20 cellular contexts compared by ENCODE assay signal in the genomic region with DNA sequence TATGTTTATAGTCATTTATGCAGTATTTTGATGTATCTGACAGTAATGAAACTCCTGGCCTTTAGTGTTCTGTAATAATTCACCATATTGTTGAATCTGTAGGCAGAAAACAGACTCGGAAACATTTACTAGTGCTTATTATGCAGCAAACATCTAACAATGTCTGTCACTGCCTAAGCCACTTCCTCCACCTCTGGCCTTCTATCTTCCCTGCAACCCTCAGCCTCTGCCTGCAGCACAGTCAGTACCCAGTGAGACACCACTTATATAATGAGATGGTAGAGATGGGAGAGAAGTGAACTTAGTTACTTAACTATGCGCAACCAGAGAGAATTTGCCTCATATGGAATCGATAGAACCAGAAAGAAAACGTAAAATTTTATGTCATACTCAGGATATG.
DNase-seq lines count a peak whose midpoint lies in the region; FAIRE-seq lines count a peak whose summit lies in the region.
"Had no signal": no experiment of that assay in that cellular context is flagged by ENCODE, and none has a peak within 500 bp of the region (broad histone marks: within the 10 kb centered on the region; RNA-seq: fewer than 3 reads in every experiment).

No MANE protein-coding gene starts in this region.

- no peak overlapping the region for H3K4me2 ChIP-seq in trophoblast cell (ENCODE audit: low read length)

- no peak overlapping the region for H4K12ac ChIP-seq in trophoblast cell (ENCODE audit: low read depth, low read length)

- peaks cover 11% of the 10 kb centered on the region for H3K4me1 Mint-ChIP-seq in activated naive CD8-positive, alpha-beta T cell treated with anti-CD3 and anti-CD28 coated beads for 36 hours
- no peaks in the 10 kb centered on the region for H3K4me1 Mint-ChIP-seq in activated naive CD4-positive, alpha-beta T cell treated with anti-CD3 and anti-CD28 coated beads for 36 hours (ENCODE audit: low read depth)
- H3K4me1 Mint-ChIP-seq: B cell had no signal

- H3K14ac ChIP-seq in trophoblast cell (ENCODE audit: low read length), result no peak overlapping the region

- H2BK12ac ChIP-seq in trophoblast cell (ENCODE audit: low read length), result peak overlapping the region; percentile 62

- H2AFZ ChIP-seq in trophoblast cell (ENCODE audit: insufficient read depth, low read length, poor library complexity), result no peak overlapping the region

- no peak overlapping the region for H3K18ac ChIP-seq in trophoblast cell (ENCODE audit: low read length)

- H3K27ac ChIP-seq in mesodermal cell (ENCODE audit: low read depth, low read length, severe bottlenecking), result peak overlapping the region; percentile 45
- H3K27ac ChIP-seq in trophoblast cell (ENCODE audit: low read depth, low read length), result peak overlapping the region; percentile 41
- H3K27ac ChIP-seq in small intestine (ENCODE audit: low read depth in 1 of 2, low read length in 1 of 2), result no peak overlapping the region
- H3K27ac ChIP-seq: C4-2B had no signal

- H3K27me3 ChIP-seq in trophoblast cell (ENCODE audit: insufficient read depth, low read length), result no peaks in the 10 kb centered on the region
- H3K27me3 ChIP-seq in HAP-1 (ENCODE audit: low read depth), result no peaks in the 10 kb centered on the region
- no peaks in the 10 kb centered on the region for H3K27me3 ChIP-seq in small intestine (ENCODE audit: control insufficient read depth in 2 of 2, insufficient read depth in 2 of 2, low read length in 2 of 2)

- CTCF ChIA-PET in activated naive CD4-positive, alpha-beta T cell treated with anti-CD3 and anti-CD28 coated beads for 36 hours (lab: Charles Lee), result no interaction called here

- H3K36me3 ChIP-seq in mesodermal cell (ENCODE audit: control insufficient read depth, insufficient read depth, low read length) (no peaks in the 10 kb centered on the region), trophoblast cell (ENCODE audit: control insufficient read depth in 1 of 2, insufficient read depth in 2 of 2, low read length in 2 of 2) (peaks cover 0 to 3% of the 10 kb centered on the region in 2 experiments), HAP-1 (replicated peaks) (no peaks in the 10 kb centered on the region), small intestine (ENCODE audit: control insufficient read depth in 2 of 2, insufficient read depth in 2 of 2, low read length in 2 of 2) (no peaks in the 10 kb centered on the region)

- no peak overlapping the region for H2BK120ac ChIP-seq in trophoblast cell (ENCODE audit: insufficient read depth, low read length, poor library complexity)

- peak overlapping the region; percentile 47 for H3K27ac Mint-ChIP-seq in activated naive CD8-positive, alpha-beta T cell treated with anti-CD3 and anti-CD28 coated beads for 36 hours
- H3K27ac Mint-ChIP-seq in activated naive CD4-positive, alpha-beta T cell treated with anti-CD3 and anti-CD28 coated beads for 36 hours, result no peak overlapping the region
- H3K27ac Mint-ChIP-seq: B cell; CD8-positive, alpha-beta memory T cell had no signal

- intact Hi-C loops in activated naive CD4-positive, alpha-beta T cell treated with anti-CD3 and anti-CD28 coated beads for 36 hours (cut with micrococcal nuclease), result no loop called here

- no peak overlapping the region for H3K9ac ChIP-seq in trophoblast cell (ENCODE audit: low read length)

- H3K9me3 ChIP-seq in mesodermal cell (ENCODE audit: control insufficient read depth, low read length) (peaks cover 4% of the 10 kb centered on the region), trophoblast cell (ENCODE audit: insufficient read depth, low read depth, low read length) (no peaks in the 10 kb centered on the region), HAP-1 (no peaks in the 10 kb centered on the region; the same call in 1 of the 2 replicates), small intestine (ENCODE audit: control insufficient read depth, low read depth) (no peaks in the 10 kb centered on the region)

- H3K4me1 ChIP-seq in mesodermal cell (ENCODE audit: control insufficient read depth, insufficient read depth, low read length, poor library complexity, severe bottlenecking), result peaks cover 8% of the 10 kb centered on the region
- peaks cover 0 to 9% of the 10 kb centered on the region in 2 experiments for H3K4me1 ChIP-seq in trophoblast cell (ENCODE audit: control insufficient read depth in 1 of 2, insufficient read depth in 2 of 2, low read length in 2 of 2)
- H3K4me1 ChIP-seq in HAP-1, result peaks cover 3% of the 10 kb centered on the region; the same call in 1 of the 2 replicates
- no peaks in the 10 kb centered on the region for H3K4me1 ChIP-seq in small intestine (ENCODE audit: control insufficient read depth in 2 of 2, insufficient read depth in 1 of 2, low read depth in 1 of 2, low read length in 1 of 2)

- FAIRE-seq in small intestine (lab: Jason Lieb, UNC), result no peak
- FAIRE-seq: GM18507, H54, HepG2, RCC 7860 had no signal

- no peak overlapping the region for H3K23ac ChIP-seq in trophoblast cell (ENCODE audit: low read length)

- H3K79me1 ChIP-seq in trophoblast cell (ENCODE audit: low read length), result no peaks in the 10 kb centered on the region

- peak overlapping the region; percentile 20 for H4K91ac ChIP-seq in trophoblast cell (ENCODE audit: low read depth, low read length)

- H3K27me3 Mint-ChIP-seq in activated naive CD8-positive, alpha-beta T cell treated with anti-CD3 and anti-CD28 coated beads for 36 hours, result no peaks in the 10 kb centered on the region
- no peaks in the 10 kb centered on the region for H3K27me3 Mint-ChIP-seq in activated naive CD4-positive, alpha-beta T cell treated with anti-CD3 and anti-CD28 coated beads for 36 hours (ENCODE audit: low read depth)
- H3K27me3 Mint-ChIP-seq: B cell; CD8-positive, alpha-beta memory T cell had no signal

- H3K4me3 Mint-ChIP-seq in activated naive CD8-positive, alpha-beta T cell treated with anti-CD3 and anti-CD28 coated beads for 36 hours, result no peak overlapping the region
- no peak overlapping the region for H3K4me3 Mint-ChIP-seq in activated naive CD4-positive, alpha-beta T cell treated with anti-CD3 and anti-CD28 coated beads for 36 hours
- H3K4me3 Mint-ChIP-seq: B cell; CD8-positive, alpha-beta memory T cell had no signal

- DNase-seq in activated naive CD8-positive, alpha-beta T cell treated with anti-CD3 and anti-CD28 coated beads for 36 hours, result no peak
- no peak for DNase-seq in trophoblast cell
- no peak for DNase-seq in HAP-1 (ENCODE audit: low spot score in 2 of 2)
- no peak for DNase-seq in small intestine
- no peak for DNase-seq in NCI-H1092 (lab: John Stamatoyannopoulos, UW)
- DNase-seq in activated naive CD4-positive, alpha-beta T cell treated with anti-CD3 and anti-CD28 coated beads for 36 hours, result no peak
- DNase-seq: MV-4-11, NCI-H2029, NCI-H446, NCI-H524 treated with DMSO at 0.1 percent for 48 hours, NCI-H774, SIG-M5 had no signal

- H3K4ac ChIP-seq in trophoblast cell (ENCODE audit: low read depth, low read length), result no peak overlapping the region

- no peak overlapping the region for H4K8ac ChIP-seq in trophoblast cell (ENCODE audit: low read depth, low read length)

- in situ Hi-C loops in HAP-1 (cut with MboI; ENCODE audit: low sequenced_read_pairs), result no loop called here

- no peak overlapping the region for H3K4me3 ChIP-seq in mesodermal cell (ENCODE audit: extremely low read depth, insufficient read depth, low read length, poor library complexity, severe bottlenecking)
- H3K4me3 ChIP-seq in trophoblast cell (ENCODE audit: low read depth, low read length), result peak overlapping the region; percentile 18
- no peak overlapping the region for H3K4me3 ChIP-seq in HAP-1
- H3K4me3 ChIP-seq in small intestine (ENCODE audit: low read depth in 1 of 2, low read length in 2 of 2), result no peak overlapping the region

- no peaks in the 10 kb centered on the region for H3K79me2 ChIP-seq in trophoblast cell (ENCODE audit: control insufficient read depth, insufficient read depth, low read length, poor library complexity)

- peaks cover 3% of the 10 kb centered on the region for H3K9me3 Mint-ChIP-seq in activated naive CD8-positive, alpha-beta T cell treated with anti-CD3 and anti-CD28 coated beads for 36 hours
- peaks cover 3% of the 10 kb centered on the region for H3K9me3 Mint-ChIP-seq in activated naive CD4-positive, alpha-beta T cell treated with anti-CD3 and anti-CD28 coated beads for 36 hours
- H3K9me3 Mint-ChIP-seq: CD8-positive, alpha-beta memory T cell had no signal

- no peak overlapping the region for H2BK5ac ChIP-seq in trophoblast cell (ENCODE audit: low read depth, low read length, poor library complexity)

- H2AK5ac ChIP-seq in trophoblast cell (ENCODE audit: low read length), result no peak overlapping the region

- 80 to 100% methylated on average over 1 of the region's 4 CpGs for WGBS in mesodermal cell (ENCODE audit: insufficient coverage in 2 of 2), 2 experiments
- WGBS in trophoblast cell (ENCODE audit: extremely low coverage, insufficient coverage, insufficient read length), result no CpG with 5 or more reads among the region's 4 CpGs
- 90 to 95% (median 90%) methylated on average over 4 of the region's 4 CpGs for WGBS in small intestine, 3 donors

- H3K36me3 Mint-ChIP-seq in activated naive CD8-positive, alpha-beta T cell treated with anti-CD3 and anti-CD28 coated beads for 36 hours, result peaks cover 3% of the 10 kb centered on the region
- no peaks in the 10 kb centered on the region for H3K36me3 Mint-ChIP-seq in activated naive CD4-positive, alpha-beta T cell treated with anti-CD3 and anti-CD28 coated beads for 36 hours (ENCODE audit: low read depth)

Comparison
In these comparisons a context has a peak if more than half of its experiments do, and no peak if none do; other contexts are left out.
1. H3K27ac ChIP-seq: peak in mesodermal cell (single experiment) and trophoblast cell (single experiment); none in small intestine (0 of 2).